8 cellular contexts compared by ENCODE assay signal in genomic region chr17:68414901-68415300, GRCh38. TPM values are rescaled to one million over a fixed set of nuclear protein-coding genes. Genes with fewer than 3 reads are reported as not detected.
DNase-seq lines count a peak whose midpoint lies in the region; ATAC-seq, FAIRE-seq and TF ChIP-seq lines count a peak whose summit lies in the region.
"Not testable (repeated sequence)": the region's sequence is repeated elsewhere in the genome, so short reads cannot be mapped to it uniquely, and the experiment has no call there.

No MANE protein-coding gene starts in this region.

- H3K9me3 ChIP-seq in Caco-2; T-helper 17 cell (ENCODE audit: control insufficient read depth, low read length, poor library complexity, severe bottlenecking); kidney (ENCODE audit: control insufficient read depth in 1 of 2, low read length in 2 of 2): not testable (repeated sequence)

- not testable (repeated sequence) for H3K4me3 ChIP-seq in Caco-2 (ENCODE audit: low read depth, low read length); kidney (ENCODE audit: low read length in 2 of 2)

- POLR2A ChIA-PET in Caco-2 (lab: Charles Lee), result not testable (repeated sequence)
- POLR2A ChIA-PET in activated CD4-positive, alpha-beta memory T cell treated with anti-CD3 and anti-CD28 coated beads, Interleukin-2, amount 10 ng/mL, durations not matched to agents 7 days and 5 days (lab: Charles Lee), result interaction anchor here (0.8 to 1.8 kb wide), 6 partner anchors 13 to 209 kb away, joined by 3 to 9 read pairs (median 3); partner anchors contain the start of genes ARSG and SLC16A6

- H3K36me3 Mint-ChIP-seq in Caco-2 (ENCODE audit: insufficient read depth, unreplicated experiment); T-helper 17 cell (ENCODE audit: low read depth); activated T-helper 17 cell treated with anti-CD3 and anti-CD28 coated beads, Interleukin-2, amount 50 U/mL, for 72 hours (ENCODE audit: low read depth); activated naive CD8-positive, alpha-beta T cell treated with anti-CD3 and anti-CD28 coated beads, Interleukin-2, amount 50 U/mL, for 24 hours (ENCODE audit: low read depth): not testable (repeated sequence)
- H3K36me3 Mint-ChIP-seq in activated CD4-positive, alpha-beta memory T cell treated with anti-CD3 and anti-CD28 coated beads, Interleukin-2, amount 10 ng/mL, durations not matched to agents 7 days and 5 days (ENCODE audit: low read depth), result peaks cover 48% of the 10 kb centered on the region
- peaks cover 29% of the 10 kb centered on the region for H3K36me3 Mint-ChIP-seq in nephron (ENCODE audit: low read depth)

- H3K27me3 Mint-ChIP-seq in Caco-2 (ENCODE audit: insufficient read depth, unreplicated experiment); T-helper 17 cell; activated CD4-positive, alpha-beta memory T cell treated with anti-CD3 and anti-CD28 coated beads, Interleukin-2, amount 10 ng/mL, durations not matched to agents 7 days and 5 days; activated T-helper 17 cell treated with anti-CD3 and anti-CD28 coated beads, Interleukin-2, amount 50 U/mL, for 72 hours; activated naive CD8-positive, alpha-beta T cell treated with anti-CD3 and anti-CD28 coated beads, Interleukin-2, amount 50 U/mL, for 24 hours; stimulated activated naive CD8-positive, alpha-beta T cell treated with anti-CD3 and anti-CD28 coated beads, Interleukin-15, amount 100 ng/mL, for 72 hours: not testable (repeated sequence)
- peaks cover 13% of the 10 kb centered on the region for H3K27me3 Mint-ChIP-seq in nephron (ENCODE audit: low read depth)

- not testable (repeated sequence) for H3K9ac ChIP-seq in kidney (ENCODE audit: low read length in 2 of 2)

- H3K4me1 Mint-ChIP-seq in Caco-2 (ENCODE audit: low read depth, unreplicated experiment); nephron: not testable (repeated sequence)
- peaks cover 13% of the 10 kb centered on the region for H3K4me1 Mint-ChIP-seq in T-helper 17 cell
- peaks cover 25% of the 10 kb centered on the region for H3K4me1 Mint-ChIP-seq in activated CD4-positive, alpha-beta memory T cell treated with anti-CD3 and anti-CD28 coated beads, Interleukin-2, amount 10 ng/mL, durations not matched to agents 7 days and 5 days
- peaks cover 15% of the 10 kb centered on the region for H3K4me1 Mint-ChIP-seq in activated T-helper 17 cell treated with anti-CD3 and anti-CD28 coated beads, Interleukin-2, amount 50 U/mL, for 72 hours
- H3K4me1 Mint-ChIP-seq in activated naive CD8-positive, alpha-beta T cell treated with anti-CD3 and anti-CD28 coated beads, Interleukin-2, amount 50 U/mL, for 24 hours, result peaks cover 21% of the 10 kb centered on the region
- H3K4me1 Mint-ChIP-seq in stimulated activated naive CD8-positive, alpha-beta T cell treated with anti-CD3 and anti-CD28 coated beads, Interleukin-15, amount 100 ng/mL, for 72 hours, result peaks cover 27% of the 10 kb centered on the region

- peak overlapping the region; percentile 92 for H3K4me3 Mint-ChIP-seq in Caco-2 (ENCODE audit: unreplicated experiment)
- H3K4me3 Mint-ChIP-seq in T-helper 17 cell, result peak overlapping the region; percentile 95
- H3K4me3 Mint-ChIP-seq in activated CD4-positive, alpha-beta memory T cell treated with anti-CD3 and anti-CD28 coated beads, Interleukin-2, amount 10 ng/mL, durations not matched to agents 7 days and 5 days, result peak overlapping the region; percentile 88
- H3K4me3 Mint-ChIP-seq in activated T-helper 17 cell treated with anti-CD3 and anti-CD28 coated beads, Interleukin-2, amount 50 U/mL, for 72 hours, result peak overlapping the region; percentile 95
- H3K4me3 Mint-ChIP-seq in activated naive CD8-positive, alpha-beta T cell treated with anti-CD3 and anti-CD28 coated beads, Interleukin-2, amount 50 U/mL, for 24 hours, result peak overlapping the region; percentile 90
- H3K4me3 Mint-ChIP-seq in nephron, result peak overlapping the region in 2 of 3 experiments; percentile 87 to 90
- H3K4me3 Mint-ChIP-seq in stimulated activated naive CD8-positive, alpha-beta T cell treated with anti-CD3 and anti-CD28 coated beads, Interleukin-15, amount 100 ng/mL, for 72 hours, result peak overlapping the region; percentile 74 to 95

- H3K36me3 ChIP-seq in Caco-2 (ENCODE audit: control insufficient read depth, insufficient read depth, low read length); kidney (ENCODE audit: control insufficient read depth in 1 of 2, insufficient read depth in 2 of 2, low read length in 2 of 2): not testable (repeated sequence)

- H3K27ac Mint-ChIP-seq in Caco-2 (ENCODE audit: unreplicated experiment); nephron: not testable (repeated sequence)
- peak overlapping the region; percentile 0 for H3K27ac Mint-ChIP-seq in T-helper 17 cell
- peak overlapping the region; percentile 18 for H3K27ac Mint-ChIP-seq in activated CD4-positive, alpha-beta memory T cell treated with anti-CD3 and anti-CD28 coated beads, Interleukin-2, amount 10 ng/mL, durations not matched to agents 7 days and 5 days
- H3K27ac Mint-ChIP-seq in activated T-helper 17 cell treated with anti-CD3 and anti-CD28 coated beads, Interleukin-2, amount 50 U/mL, for 72 hours, result peak overlapping the region; percentile 82
- peak overlapping the region; percentile 61 for H3K27ac Mint-ChIP-seq in activated naive CD8-positive, alpha-beta T cell treated with anti-CD3 and anti-CD28 coated beads, Interleukin-2, amount 50 U/mL, for 24 hours
- H3K27ac Mint-ChIP-seq in stimulated activated naive CD8-positive, alpha-beta T cell treated with anti-CD3 and anti-CD28 coated beads, Interleukin-15, amount 100 ng/mL, for 72 hours, result peak overlapping the region; percentile 70 to 88

- not testable (repeated sequence) for ATAC-seq in T-helper 17 cell; activated T-helper 17 cell treated with anti-CD3 and anti-CD28 coated beads, Interleukin-2, amount 50 U/mL, for 72 hours (replicated peaks); activated naive CD8-positive, alpha-beta T cell treated with anti-CD3 and anti-CD28 coated beads, Interleukin-2, amount 50 U/mL, for 24 hours; stimulated activated naive CD8-positive, alpha-beta T cell treated with anti-CD3 and anti-CD28 coated beads, Interleukin-15, amount 100 ng/mL, for 72 hours

- CTCF ChIA-PET in Caco-2 (lab: Charles Lee), result not testable (repeated sequence)
- CTCF ChIA-PET in activated CD4-positive, alpha-beta memory T cell treated with anti-CD3 and anti-CD28 coated beads, Interleukin-2, amount 10 ng/mL, durations not matched to agents 7 days and 5 days (lab: Charles Lee), result interaction anchor here (1.1 to 2.2 kb wide), 3 partner anchors 17 to 128 kb away, joined by 3 to 9 read pairs (median 5); no protein-coding TSS in a partner anchor

- not testable (repeated sequence) for TF ChIP-seq CTCF in Caco-2 (IDR thresholded peaks at IDR 0.05; ENCODE audit: insufficient read depth in 1 of 2, low read depth in 1 of 2, low read length in 1 of 2, severe bottlenecking in 1 of 2, unreplicated experiment in 1 of 2); kidney (IDR thresholded peaks at IDR 0.05; ENCODE audit: borderline replicate concordance, extremely low read depth, insufficient read depth); nephron (IDR thresholded peaks at IDR 0.05; ENCODE audit: unreplicated experiment in 3 of 3)

- H3K27ac ChIP-seq in kidney (ENCODE audit: low read depth in 2 of 2, low read length in 2 of 2), result not testable (repeated sequence)

- H3K27me3 ChIP-seq in Caco-2 (replicated peaks; ENCODE audit: control insufficient read depth, insufficient read depth, low read length), result not testable (repeated sequence)

- BruUV-seq in Caco-2 (replicated peaks; lab: Mats Ljungman, UMichigan), result not testable (repeated sequence)

- not testable (repeated sequence) for H3K9me3 Mint-ChIP-seq in Caco-2 (ENCODE audit: unreplicated experiment); activated T-helper 17 cell treated with anti-CD3 and anti-CD28 coated beads, Interleukin-2, amount 50 U/mL, for 72 hours
- peaks cover 20% of the 10 kb centered on the region for H3K9me3 Mint-ChIP-seq in activated CD4-positive, alpha-beta memory T cell treated with anti-CD3 and anti-CD28 coated beads, Interleukin-2, amount 10 ng/mL, durations not matched to agents 7 days and 5 days
- peaks cover 13% of the 10 kb centered on the region for H3K9me3 Mint-ChIP-seq in activated naive CD8-positive, alpha-beta T cell treated with anti-CD3 and anti-CD28 coated beads, Interleukin-2, amount 50 U/mL, for 24 hours
- peaks cover 36% of the 10 kb centered on the region for H3K9me3 Mint-ChIP-seq in nephron
- peaks cover 15 to 24% of the 10 kb centered on the region in 2 donors for H3K9me3 Mint-ChIP-seq in stimulated activated naive CD8-positive, alpha-beta T cell treated with anti-CD3 and anti-CD28 coated beads, Interleukin-15, amount 100 ng/mL, for 72 hours

- not testable (repeated sequence) for H3K4me1 ChIP-seq in Caco-2; kidney (ENCODE audit: control insufficient read depth in 1 of 2, insufficient read depth in 1 of 2, low read depth in 1 of 2, low read length in 2 of 2)

- intact Hi-C loops in Caco-2 (cut with micrococcal nuclease; ENCODE audit: unreplicated experiment); kidney (cut with DNase I): not testable (repeated sequence)

- peak; percentile 35 for FAIRE-seq in kidney (lab: Jason Lieb, UNC)

- not testable (repeated sequence) for DNase-seq in Caco-2; T-helper 17 cell; activated CD4-positive, alpha-beta memory T cell treated with anti-CD3 and anti-CD28 coated beads, Interleukin-2, amount 10 ng/mL, durations not matched to agents 7 days and 5 days; activated naive CD8-positive, alpha-beta T cell treated with anti-CD3 and anti-CD28 coated beads, Interleukin-2, amount 50 U/mL, for 24 hours; kidney; stimulated activated naive CD8-positive, alpha-beta T cell treated with anti-CD3 and anti-CD28 coated beads, Interleukin-15, amount 100 ng/mL, for 72 hours

RNA-seq across cellular contexts. Expression of gene WIPI1, which starts 42.4 kb away (rescaled TPM):
- total RNA-seq in Caco-2 (2022), result 18.7 and 21.8 TPM in 2 replicates
- total RNA-seq in T-helper 17 cell, result 10 to 100 TPM in 1 of 2 donors, 1 to 10 TPM in 1; 8.9 to 10.2 TPM
- total RNA-seq in activated CD4-positive, alpha-beta memory T cell treated with anti-CD3 and anti-CD28 coated beads, Interleukin-2, amount 10 ng/mL, durations not matched to agents 7 days and 5 days, result 10 to 100 TPM; 60.0 to 62.7 TPM
- total RNA-seq in activated T-helper 17 cell treated with anti-CD3 and anti-CD28 coated beads, Interleukin-2, amount 50 U/mL, for 72 hours, result 10 to 100 TPM in 1 of 2 donors, 1 to 10 TPM in 1; 8.6 to 25.6 TPM
- 41.2 TPM for total RNA-seq in kidney
- 40.9 TPM for polyA plus RNA-seq in kidney (ENCODE audit: insufficient read depth, low read depth, low replicate concordance)
